In genomic region chr9:131025953-131026858, GRCh38 we compare ENCODE assay signal across 1 cellular context.
TF ChIP-seq lines count a peak whose summit lies in the region.

No MANE protein-coding gene starts in this region.

TF ChIP-seq in HepG2, 621 proteins besides CTCF, POLR2A, EP300 and RAD21:
- TF ChIP-seq EZH2 (conservative IDR thresholded peaks at IDR 0.05; ENCODE audit: low read depth, low read length) (0 out of 2 replicates have a peak, but pooled peaks have one; percentile 16), MXI1 (IDR thresholded peaks at IDR 0.05; ENCODE audit: borderline replicate concordance, low read depth, low read length) (no peak), CEBPB (IDR thresholded peaks at IDR 0.05; ENCODE audit: borderline replicate concordance, low read depth, low read length) (0 out of 2 replicates have a peak, but pooled peaks have one; percentile 13), ZNF687 (CRISPR knock-in tag; IDR thresholded peaks at IDR 0.05) (0 out of 2 replicates have a peak, but pooled peaks have one; percentile 15), ZBTB42 (CRISPR knock-in tag; IDR thresholded peaks at IDR 0.05) (no peak), HNF1B (CRISPR knock-in tag; IDR thresholded peaks at IDR 0.05) (no peak), BRCA1 (CRISPR knock-in tag; IDR thresholded peaks at IDR 0.05) (no peak), ZNF777 (CRISPR knock-in tag; IDR thresholded peaks at IDR 0.05) (peak; percentile 46; the same call in 1 of the 2 replicates)
